18 cellular contexts compared by ENCODE assay signal in the genomic region with DNA sequence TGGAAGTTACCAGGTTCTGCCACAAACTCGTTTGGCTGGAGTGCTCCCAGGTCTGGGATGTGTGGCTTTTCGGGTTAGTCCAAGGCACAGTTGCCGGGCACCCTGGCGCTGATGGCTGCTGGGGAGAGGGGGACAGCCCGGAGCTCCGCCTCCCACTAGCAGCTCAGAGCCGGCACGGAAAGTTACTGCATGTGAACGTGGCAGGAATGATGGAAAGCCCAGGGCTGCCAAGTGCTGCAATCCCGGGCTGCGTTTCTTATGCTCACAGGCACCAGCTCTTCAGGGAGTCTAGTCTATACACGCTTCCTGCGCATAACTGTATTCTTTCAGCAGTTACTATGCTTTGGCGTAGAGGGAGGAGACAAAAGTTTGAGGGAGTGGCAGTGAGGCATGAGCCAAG.
DNase-seq lines count a peak whose midpoint lies in the region; ATAC-seq, FAIRE-seq and TF ChIP-seq lines count a peak whose summit lies in the region.
"Had no signal": no experiment of that assay in that cellular context is flagged by ENCODE, and none has a peak within 500 bp of the region (broad histone marks: within the 10 kb centered on the region; RNA-seq: fewer than 3 reads in every experiment).

No MANE protein-coding gene starts in this region.

- no peak for TF ChIP-seq POLR2A in gastrocnemius medialis (IDR thresholded peaks at IDR 0.05)

- no peaks in the 10 kb centered on the region for H3K9me3 Mint-ChIP-seq in GM23338

- no peaks in the 10 kb centered on the region for H3K9me3 ChIP-seq in gastrocnemius medialis

- no peak overlapping the region for H3K4me2 ChIP-seq in GM23338

- TF ChIP-seq CTCF in GM23338 (conservative IDR thresholded peaks at IDR 0.05; ENCODE audit: low read depth in 2 of 2), result no peak
- no peak for TF ChIP-seq CTCF in bronchial epithelial cell (IDR thresholded peaks at IDR 0.05; ENCODE audit: insufficient read depth, low read length, severe bottlenecking)
- TF ChIP-seq CTCF in gastrocnemius medialis (IDR thresholded peaks at IDR 0.05 in 4 of 5, conservative IDR thresholded peaks at IDR 0.05 in 1 of 5), result no peak

- H3K27ac Mint-ChIP-seq in GM23338, result no peak overlapping the region
- H3K27ac Mint-ChIP-seq: progenitor cell of endocrine pancreas had no signal

- H3K27me3 ChIP-seq in GM23338 (ENCODE audit: insufficient read depth) (no peaks in the 10 kb centered on the region), bronchial epithelial cell (ENCODE audit: control insufficient read depth, insufficient read depth, low read length) (no peaks in the 10 kb centered on the region), gastrocnemius medialis (no peaks in the 10 kb centered on the region)

- peaks cover 9% of the 10 kb centered on the region; the same call in 1 of the 2 replicates for H3K4me1 ChIP-seq in GM23338 (ENCODE audit: insufficient read depth)
- H3K4me1 ChIP-seq in gastrocnemius medialis, result peaks cover 0 to 3% of the 10 kb centered on the region in 2 donors

- FAIRE-seq in bronchial epithelial cell (lab: Jason Lieb, UNC) (peak; percentile 18), urothelium cell line (lab: Jason Lieb, UNC) (no peak)
- FAIRE-seq: GM12892, TTC549 had no signal

- no peak overlapping the region for H3K27ac ChIP-seq in GM23338 (ENCODE audit: low read depth)
- H3K27ac ChIP-seq in gastrocnemius medialis, result peak overlapping the region in 1 of 4 donors; percentile 51

- no peaks in the 10 kb centered on the region for H3F3A ChIP-seq in GM23338 (replicated peaks; ENCODE audit: low read depth)

- no peaks in the 10 kb centered on the region for H3K27me3 Mint-ChIP-seq in GM23338 (ENCODE audit: insufficient read depth, low read depth, poor library complexity)

- peak overlapping the region; percentile 69; the same call in 1 of the 2 replicates for H2AFZ ChIP-seq in GM23338

- no peaks in the 10 kb centered on the region for H4K20me1 ChIP-seq in GM23338 (replicated peaks; ENCODE audit: insufficient read depth)

- H3K4me3 Mint-ChIP-seq in GM23338, result no peak overlapping the region

- DNase-seq in GM23338 (ENCODE audit: low spot score) (peak; percentile 66), bronchial epithelial cell (ENCODE audit: low read depth) (peak; percentile 61), left kidney (ENCODE audit: low read depth, low spot score) (peak; percentile 37), gastrocnemius medialis (peak; percentile 52 to 60), DMS153 treated with DMSO at 0.1 percent for 48 hours (lab: John Stamatoyannopoulos, UW; ENCODE audit: unreplicated experiment) (no peak), urothelium cell line (ENCODE audit: low spot score) (no peak), NCI-H226 (no peak)
- DNase-seq: activated effector memory CD4-positive, alpha-beta T cell treated with anti-CD3 and anti-CD28 coated beads, Interleukin-2, amount 50 U/mL, for 16 hours; effector memory CD4-positive, alpha-beta T cell; KG1; NCI-H1930; NCI-H82; stimulated activated CD4-positive, alpha-beta T cell treated with anti-CD3 and anti-CD28 coated beads, Interleukin-2, amount 100 ng/mL, for 24 hours had no signal

- in situ Hi-C loops in gastrocnemius medialis (cut with MboI; ENCODE audit: low sequenced_read_pairs in 4 of 4), result no loop called here

- intact Hi-C loops in gastrocnemius medialis (cut with DNase I; ENCODE audit: low total_unique reads), result no loop called here

- H3K36me3 ChIP-seq in GM23338 (ENCODE audit: insufficient read depth) (no peaks in the 10 kb centered on the region), bronchial epithelial cell (ENCODE audit: control insufficient read depth, insufficient read depth, low read length) (no peaks in the 10 kb centered on the region), gastrocnemius medialis (no peaks in the 10 kb centered on the region)

- peaks cover 13% of the 10 kb centered on the region for H3K4me1 Mint-ChIP-seq in GM23338

- H3K4me3 ChIP-seq in GM23338, result no peak overlapping the region
- no peak overlapping the region for H3K4me3 ChIP-seq in bronchial epithelial cell (ENCODE audit: low read depth, low read length)
- no peak overlapping the region for H3K4me3 ChIP-seq in gastrocnemius medialis
- H3K4me3 ChIP-seq: lung had no signal

- H3K9me2 ChIP-seq in GM23338 (ENCODE audit: insufficient read depth), result no peaks in the 10 kb centered on the region

- H3K36me3 Mint-ChIP-seq in GM23338 (ENCODE audit: low read depth), result no peaks in the 10 kb centered on the region

- no peaks in the 10 kb centered on the region for H3K79me2 ChIP-seq in GM23338 (replicated peaks; ENCODE audit: insufficient read depth)

- ATAC-seq in GM23338 (peak; percentile 92), gastrocnemius medialis (peak; percentile 87 to 90), GM21447 (IDR thresholded peaks at IDR 0.05; ENCODE audit: unreplicated experiment) (no peak)

TF ChIP-seq in GM23338, 12 proteins besides CTCF, POLR2A, EP300 and RAD21:
- TF ChIP-seq ETS1 (IDR thresholded peaks at IDR 0.05) (no peak), ZNF462 (CRISPR knock-in tag; IDR thresholded peaks at IDR 0.05) (no peak), EZH2 (IDR thresholded peaks at IDR 0.05; ENCODE audit: low read depth, unreplicated experiment) (no peak), STAT1 (IDR thresholded peaks at IDR 0.05; ENCODE audit: unreplicated experiment) (no peak)

Comparison
In these comparisons a context has a peak if more than half of its experiments do, and no peak if none do; other contexts are left out.
1. DNase-seq: peak in GM23338 (single experiment), bronchial epithelial cell (single experiment), left kidney (single experiment) and gastrocnemius medialis (2 of 2); none in DMS153 treated with DMSO at 0.1 percent for 48 hours (single experiment), urothelium cell line (single experiment) and NCI-H226 (single experiment).